ENCODE assay signal across 8 cellular contexts in genomic region chr3:52280046-52280445, GRCh38. TPM values are rescaled to one million over a fixed set of nuclear protein-coding genes. Genes with fewer than 3 reads are reported as not detected.
DNase-seq lines count a peak whose midpoint lies in the region; ATAC-seq and TF ChIP-seq lines count a peak whose summit lies in the region.

No MANE protein-coding gene starts in this region.

- BruUV-seq in PC-3 (replicated peaks; lab: Mats Ljungman, UMichigan), result no TSS peak

- H3K27me3 ChIP-seq in right atrium auricular region (no peaks in the 10 kb centered on the region), aorta (ENCODE audit: control insufficient read depth in 1 of 2, insufficient read depth in 2 of 2, low read length in 1 of 2) (peaks cover 0 to 1% of the 10 kb centered on the region in 2 donors), PC-3 (ENCODE audit: low read length) (no peaks in the 10 kb centered on the region)

- no peak overlapping the region for H3K4me3 ChIP-seq in right atrium auricular region
- no peak overlapping the region for H3K4me3 ChIP-seq in astrocyte of the cerebellum (ENCODE audit: low read depth, low read length)
- H3K4me3 ChIP-seq in aorta (ENCODE audit: low read length in 2 of 2), result no peak overlapping the region
- H3K4me3 ChIP-seq in PC-3 (ENCODE audit: low read length), result no peak overlapping the region

- peaks cover 0 to 51% of the 10 kb centered on the region in 2 donors for H3K4me1 ChIP-seq in right atrium auricular region
- H3K4me1 ChIP-seq in aorta (ENCODE audit: control insufficient read depth in 1 of 2, insufficient read depth in 2 of 2, low read length in 2 of 2), result peaks cover 0 to 2% of the 10 kb centered on the region in 2 donors
- peaks cover 29% of the 10 kb centered on the region for H3K4me1 ChIP-seq in PC-3 (ENCODE audit: insufficient read depth, low read length)

- CTCF ChIA-PET in PC-3 (lab: Charles Lee), result no interaction called here

- no peak overlapping the region for H3K4me2 ChIP-seq in PC-3 (ENCODE audit: low read length)

- peaks cover 24% of the 10 kb centered on the region for H4K20me1 ChIP-seq in PC-3 (ENCODE audit: low read length)

- H3K79me2 ChIP-seq in PC-3 (ENCODE audit: low read length), result peaks cover 36% of the 10 kb centered on the region

- in situ Hi-C loops in astrocyte of the cerebellum (cut with HindIII; ENCODE audit: low sequenced_read_pairs), result no loop called here

- H3K27ac ChIP-seq in right atrium auricular region, result peak overlapping the region; percentile 90 to 98
- peak overlapping the region; percentile 36 to 67 for H3K27ac ChIP-seq in aorta (ENCODE audit: low read depth in 1 of 2, low read length in 2 of 2)
- no peak overlapping the region for H3K27ac ChIP-seq in PC-3 (ENCODE audit: low read length)

- no peak for ATAC-seq in aorta (ENCODE audit: low FRiP score)
- ATAC-seq in PC-3, result no peak
- no peak for ATAC-seq in HG03378 (IDR thresholded peaks at IDR 0.05; ENCODE audit: unreplicated experiment)
- no peak for ATAC-seq in GM19452 (IDR thresholded peaks at IDR 0.05; ENCODE audit: unreplicated experiment)

- H3K9me3 ChIP-seq in right atrium auricular region (no peaks in the 10 kb centered on the region), aorta (ENCODE audit: control insufficient read depth, low read length) (no peaks in the 10 kb centered on the region), PC-3 (ENCODE audit: low read length) (no peaks in the 10 kb centered on the region)

- no peak overlapping the region for H2AFZ ChIP-seq in PC-3 (ENCODE audit: low read length)

- H3F3A ChIP-seq in PC-3 (ENCODE audit: low read length, unreplicated experiment), result no peaks in the 10 kb centered on the region

- no peaks in the 10 kb centered on the region for H3K9me2 ChIP-seq in PC-3 (replicated peaks; ENCODE audit: low read length)

- H3K9ac ChIP-seq in PC-3 (ENCODE audit: low read length), result no peak overlapping the region

- H3K36me3 ChIP-seq in right atrium auricular region (no peaks in the 10 kb centered on the region), aorta (ENCODE audit: control insufficient read depth in 1 of 2, insufficient read depth in 2 of 2, low read length in 1 of 2) (no peaks in the 10 kb centered on the region), PC-3 (ENCODE audit: low read depth, low read length) (no peaks in the 10 kb centered on the region)

- intact Hi-C loops in cardiac septum (cut with DNase I), result no loop called here
- intact Hi-C loops in aorta (cut with DNase I), result loop anchor here in 1 of 2 donors (10.0 kb wide), 1 partner anchor 175 kb away; the partner anchor contains the start of genes NISCH and TNNC1
- intact Hi-C loops in PC-3 (cut with micrococcal nuclease), result no loop called here

- POLR2A ChIA-PET in PC-3 (lab: Charles Lee; ENCODE audit: unreplicated experiment), result no interaction called here

- no peak for DNase-seq in right atrium auricular region (ENCODE audit: low spot score)
- no peak for DNase-seq in cardiac septum (ENCODE audit: low spot score)
- peak; percentile 19 for DNase-seq in astrocyte of the cerebellum (ENCODE audit: low read depth)
- DNase-seq in medulla oblongata (ENCODE audit: extremely low spot score), result peak; percentile 70
- DNase-seq in aorta, result no peak
- DNase-seq in PC-3, result no peak

- 1 to 8% methylated on average over 6 of the region's 6 CpGs for WGBS in aorta, 2 donors

- no peak for TF ChIP-seq CTCF in right atrium auricular region (IDR thresholded peaks at IDR 0.05)
- no peak for TF ChIP-seq CTCF in astrocyte of the cerebellum (IDR thresholded peaks at IDR 0.05; ENCODE audit: low read depth, low read length, missing control alignments)
- TF ChIP-seq CTCF in PC-3 (conservative IDR thresholded peaks at IDR 0.05; ENCODE audit: low read depth, low read length), result no peak

RNA-seq across cellular contexts. Expression of gene WDR82, which starts 1.6 kb away (rescaled TPM):
- 10 to 100 TPM; 43.2 to 43.8 TPM for total RNA-seq in right atrium auricular region
- total RNA-seq in cardiac septum, result 69.7 TPM
- 10 to 100 TPM; 58.1 to 72.4 TPM for total RNA-seq in aorta
- 10 to 100 TPM; 27.9 to 31.6 TPM for polyA plus RNA-seq in aorta
- total RNA-seq in PC-3 (2014; rRNA removed), result 56.2 and 56.4 TPM in 2 replicates

RNA-seq across cellular contexts. Expression of gene GLYCTK, which starts 7.6 kb away (rescaled TPM):
- total RNA-seq in right atrium auricular region (1 to 10 TPM; 2.0 to 5.4 TPM), cardiac septum (6.4 TPM), aorta (10 to 100 TPM in 1 of 2 donors, 1 to 10 TPM in 1; 9.7 to 13.9 TPM), PC-3 (2014; rRNA removed) (11.3 and 11.7 TPM in 2 replicates)
- polyA plus RNA-seq in aorta, result 10 to 100 TPM in 1 of 2 donors, 1 to 10 TPM in 1; 9.9 to 15.6 TPM

RNA-seq across cellular contexts. Expression of gene PPM1M, which starts 34.5 kb away (rescaled TPM):
- total RNA-seq in right atrium auricular region, result 1 to 10 TPM; 5.7 to 8.1 TPM
- 8.9 TPM for total RNA-seq in cardiac septum
- 10 to 100 TPM; 26.7 to 43.4 TPM for total RNA-seq in aorta
- polyA plus RNA-seq in aorta, result 10 to 100 TPM; 26.2 to 33.7 TPM
- total RNA-seq in PC-3 (2014; rRNA removed), result 8.5 and 12.4 TPM in 2 replicates

RNA-seq across cellular contexts. Expression of gene DNAH1, which starts 36.1 kb away (rescaled TPM):
- 1 to 10 TPM; 1.5 to 2.5 TPM for total RNA-seq in right atrium auricular region
- total RNA-seq in cardiac septum, result 4.2 TPM
- total RNA-seq in aorta, result 10 to 100 TPM; 10.3 to 24.1 TPM
- 10 to 100 TPM in 1 of 2 donors, under 1 TPM in 1; 0.88 to 11.3 TPM for polyA plus RNA-seq in aorta
- 2.2 and 3.3 TPM in 2 replicates for total RNA-seq in PC-3 (2014; rRNA removed)

RNA-seq across cellular contexts. Expression of gene TWF2, which starts 41.1 kb away (rescaled TPM):
- total RNA-seq in right atrium auricular region (10 to 100 TPM; 54.4 to 58.6 TPM), cardiac septum (69.5 TPM), aorta (10 to 100 TPM; 40.5 to 52.2 TPM), PC-3 (2014; rRNA removed) (147 and 166 TPM in 2 replicates)
- 10 to 100 TPM; 42.3 to 48.0 TPM for polyA plus RNA-seq in aorta

Comparison
In these comparisons a context has a peak if more than half of its experiments do, and no peak if none do; other contexts are left out.
1. DNase-seq: peak in astrocyte of the cerebellum (single experiment) and medulla oblongata (single experiment); none in right atrium auricular region (single experiment), cardiac septum (single experiment), aorta (0 of 2) and PC-3 (single experiment).